ENCODE assay signal across 9 cellular contexts in the genomic region with DNA sequence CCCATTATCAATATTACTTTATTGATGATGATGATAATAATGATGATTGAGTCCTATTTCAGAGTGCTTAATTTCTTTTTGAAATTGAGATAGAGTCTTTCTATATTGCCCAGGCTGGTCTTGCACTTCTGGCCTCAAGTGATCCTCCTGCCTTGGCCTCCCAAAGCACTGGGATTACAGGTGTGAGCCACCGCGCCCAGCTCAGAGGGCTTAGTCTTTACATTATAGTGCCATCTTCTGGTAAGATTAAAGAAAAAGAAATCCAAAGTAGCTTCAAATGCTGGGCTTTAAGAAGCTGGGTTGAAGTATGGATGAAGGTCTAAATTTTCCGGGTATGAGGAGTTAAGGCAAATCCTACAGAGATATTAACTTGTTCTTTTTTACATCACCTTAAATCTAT. TPM values are rescaled to one million over a fixed set of nuclear protein-coding genes. Genes with fewer than 3 reads are reported as not detected.
A peak's percentile ranks its signal among the peaks of the same experiment; 100 is the strongest.
DNase-seq lines count a peak whose midpoint lies in the region; TF ChIP-seq lines count a peak whose summit lies in the region.
"Had no signal": no experiment of that assay in that cellular context is flagged by ENCODE, and none has a peak within 500 bp of the region (broad histone marks: within the 10 kb centered on the region; RNA-seq: fewer than 3 reads in every experiment).

No MANE protein-coding gene starts in this region.

- H3K27me3 ChIP-seq in mesenchymal stem cell (ENCODE audit: control insufficient read depth in 1 of 2, insufficient read depth in 1 of 2, low read length in 2 of 2) (peaks cover 0 to 4% of the 10 kb centered on the region in 2 experiments), neuronal stem cell (ENCODE audit: control insufficient read depth in 3 of 3, insufficient read depth in 3 of 3, low read depth in 1 of 3, low read length in 3 of 3) (peaks cover 0 to 12% (median 0%) of the 10 kb centered on the region in 3 experiments)

- no peak overlapping the region for H3K18ac ChIP-seq in mesenchymal stem cell (ENCODE audit: low read depth in 1 of 2, low read length in 2 of 2)
- no peak overlapping the region for H3K18ac ChIP-seq in neuronal stem cell (ENCODE audit: low read length)

- TF ChIP-seq CTCF in mesothelial cell of epicardium (IDR thresholded peaks at IDR 0.05; ENCODE audit: unreplicated experiment), result no peak

- H3K9me3 ChIP-seq in mesenchymal stem cell (ENCODE audit: control insufficient read depth, low read length) (no peaks in the 10 kb centered on the region), neuronal stem cell (replicated peaks in 1 of 2; ENCODE audit: control insufficient read depth in 2 of 2, insufficient read depth in 1 of 2, low read depth in 1 of 2, low read length in 2 of 2) (no peaks in the 10 kb centered on the region)

- no peak overlapping the region for H3K4me3 ChIP-seq in mesenchymal stem cell (ENCODE audit: insufficient read depth in 1 of 2, low read depth in 1 of 2, low read length in 2 of 2)
- H3K4me3 ChIP-seq in neuronal stem cell (ENCODE audit: low read length in 2 of 2), result no peak overlapping the region

- H3K36me3 ChIP-seq in mesenchymal stem cell (ENCODE audit: control insufficient read depth in 1 of 2, insufficient read depth in 2 of 2, low read depth in 1 of 2, low read length in 2 of 2) (no peaks in the 10 kb centered on the region), neuronal stem cell (replicated peaks in 1 of 2; ENCODE audit: control insufficient read depth in 2 of 2, insufficient read depth in 2 of 2, low read length in 2 of 2) (no peaks in the 10 kb centered on the region)

- WGBS in mesenchymal stem cell, result 58% methylated on average over 2 of the region's 3 CpGs
- no CpG with 5 or more reads among the region's 3 CpGs for WGBS in neuronal stem cell (ENCODE audit: extremely low coverage in 2 of 2, insufficient read length in 2 of 2, insufficient replicate concordance in 1 of 2), 2 donors

- H3K4me1 Mint-ChIP-seq in activated CD4-positive, alpha-beta memory T cell treated with anti-CD3 and anti-CD28 coated beads for 36 hours (ENCODE audit: low read depth), result peaks cover 14% of the 10 kb centered on the region
- H3K4me1 Mint-ChIP-seq in mesothelial cell of epicardium, result peaks cover 11% of the 10 kb centered on the region

- H3K36me3 Mint-ChIP-seq in activated CD4-positive, alpha-beta memory T cell treated with anti-CD3 and anti-CD28 coated beads for 36 hours, result no peaks in the 10 kb centered on the region
- no peaks in the 10 kb centered on the region for H3K36me3 Mint-ChIP-seq in mesothelial cell of epicardium

- H3K9me3 Mint-ChIP-seq in activated CD4-positive, alpha-beta memory T cell treated with anti-CD3 and anti-CD28 coated beads for 36 hours, result no peaks in the 10 kb centered on the region
- H3K9me3 Mint-ChIP-seq in mesothelial cell of epicardium, result no peaks in the 10 kb centered on the region
- H3K9me3 Mint-ChIP-seq: T-helper 1 cell treated with Interleukin-12 subunit alpha and Interleukin-12 subunit beta and Interleukin-4 antibody, amounts not matched to agents 30 μg/mL and 1 μg/mL, for 36 hours had no signal

- no peak overlapping the region for H3K4ac ChIP-seq in mesenchymal stem cell (ENCODE audit: low read depth in 1 of 2, low read length in 2 of 2)
- no peak overlapping the region for H3K4ac ChIP-seq in neuronal stem cell (ENCODE audit: low read length)

- POLR2A ChIA-PET in activated CD4-positive, alpha-beta memory T cell treated with anti-CD3 and anti-CD28 coated beads for 36 hours (lab: Charles Lee), result interaction anchor here (1.5 kb wide), 1 partner anchor 112 kb away, joined by 12 read pairs; no protein-coding TSS in a partner anchor

- H3K79me1 ChIP-seq in mesenchymal stem cell (replicated peaks; ENCODE audit: low read length, poor library complexity, severe bottlenecking) (no peaks in the 10 kb centered on the region), neuronal stem cell (ENCODE audit: low read depth, low read length) (no peaks in the 10 kb centered on the region)

- H2AK5ac ChIP-seq in mesenchymal stem cell (ENCODE audit: low read length, severe bottlenecking) (no peak overlapping the region), neuronal stem cell (ENCODE audit: low read depth, low read length) (no peak overlapping the region)

- H4K8ac ChIP-seq in mesenchymal stem cell (ENCODE audit: low read length), result no peak overlapping the region
- no peak overlapping the region for H4K8ac ChIP-seq in neuronal stem cell (ENCODE audit: low read depth, low read length)

- no peak overlapping the region for H3K9ac ChIP-seq in mesenchymal stem cell (ENCODE audit: low read length)
- no peak overlapping the region for H3K9ac ChIP-seq in neuronal stem cell (ENCODE audit: low read depth, low read length, poor library complexity)

- H2BK15ac ChIP-seq in mesenchymal stem cell (ENCODE audit: low read depth, poor library complexity, severe bottlenecking) (no peak overlapping the region), neuronal stem cell (ENCODE audit: low read length) (no peak overlapping the region)

- intact Hi-C loops in activated CD4-positive, alpha-beta memory T cell treated with anti-CD3 and anti-CD28 coated beads for 36 hours (cut with micrococcal nuclease), result loop anchor here (1.0 kb wide), 1 partner anchor 112 kb away; no protein-coding TSS in a partner anchor

- no peak overlapping the region for H2BK120ac ChIP-seq in mesenchymal stem cell (ENCODE audit: low read depth, low read length)
- H2BK120ac ChIP-seq in neuronal stem cell (ENCODE audit: low read depth, low read length), result no peak overlapping the region

- H2BK5ac ChIP-seq in mesenchymal stem cell (ENCODE audit: low read depth, low read length, poor library complexity, severe bottlenecking) (no peak overlapping the region), neuronal stem cell (ENCODE audit: low read length) (no peak overlapping the region)

- H2AFZ ChIP-seq in mesenchymal stem cell (ENCODE audit: low read depth, low read length) (no peak overlapping the region), neuronal stem cell (ENCODE audit: low read length) (no peak overlapping the region)

- H3K14ac ChIP-seq in mesenchymal stem cell (ENCODE audit: low read length in 2 of 2) (no peak overlapping the region), neuronal stem cell (ENCODE audit: low read length) (no peak overlapping the region)

- DNase-seq in NCI-H2029 treated with DMSO at 0.1 percent for 48 hours (lab: John Stamatoyannopoulos, UW) (peak; percentile 8), NCI-H2029 (lab: John Stamatoyannopoulos, UW) (no peak), NAMALWA (ENCODE audit: low spot score) (peak; percentile 53), mesenchymal stem cell (peak; percentile 13), NCI-H774 (lab: John Stamatoyannopoulos, UW) (no peak), mesothelial cell of epicardium (ENCODE audit: low spot score in 2 of 2, unreplicated experiment in 2 of 2) (no peak), neuronal stem cell (ENCODE audit: low spot score) (no peak)
- peak; percentile 43 for DNase-seq in activated CD4-positive, alpha-beta memory T cell treated with anti-CD3 and anti-CD28 coated beads for 36 hours

- H4K91ac ChIP-seq in mesenchymal stem cell (ENCODE audit: low read length) (no peak overlapping the region), neuronal stem cell (ENCODE audit: low read depth, low read length, poor library complexity) (no peak overlapping the region)

- no peak overlapping the region for H3K27ac ChIP-seq in mesenchymal stem cell (ENCODE audit: low read length, poor library complexity, severe bottlenecking)
- no peak overlapping the region for H3K27ac ChIP-seq in neuronal stem cell (replicated peaks; ENCODE audit: low read length)

- H3K4me1 ChIP-seq in mesenchymal stem cell (ENCODE audit: control insufficient read depth, insufficient read depth, low read depth, low read length), result peaks cover 2% of the 10 kb centered on the region
- no peaks in the 10 kb centered on the region for H3K4me1 ChIP-seq in neuronal stem cell (ENCODE audit: control insufficient read depth in 2 of 2, insufficient read depth in 1 of 2, low read depth in 1 of 2, low read length in 2 of 2)

- no peak overlapping the region for H2BK12ac ChIP-seq in mesenchymal stem cell (ENCODE audit: low read length in 2 of 2)
- no peak overlapping the region for H2BK12ac ChIP-seq in neuronal stem cell (ENCODE audit: low read length)

- H3K23ac ChIP-seq in mesenchymal stem cell (ENCODE audit: low read length in 2 of 2) (no peak overlapping the region), neuronal stem cell (ENCODE audit: low read depth, low read length, poor library complexity) (no peak overlapping the region)

- H3K4me3 Mint-ChIP-seq in activated CD4-positive, alpha-beta memory T cell treated with anti-CD3 and anti-CD28 coated beads for 36 hours, result no peak overlapping the region
- H3K4me3 Mint-ChIP-seq in mesothelial cell of epicardium, result no peak overlapping the region
- H3K4me3 Mint-ChIP-seq: T-helper 1 cell treated with Interleukin-12 subunit alpha and Interleukin-12 subunit beta and Interleukin-4 antibody, amounts not matched to agents 30 μg/mL and 1 μg/mL, for 36 hours had no signal

- H3K4me2 ChIP-seq in mesenchymal stem cell (ENCODE audit: low read length, poor library complexity, severe bottlenecking) (no peak overlapping the region), neuronal stem cell (ENCODE audit: insufficient read depth, low read length, poor library complexity, severe bottlenecking) (no peak overlapping the region)

- no peaks in the 10 kb centered on the region for H3K27me3 Mint-ChIP-seq in activated CD4-positive, alpha-beta memory T cell treated with anti-CD3 and anti-CD28 coated beads for 36 hours
- peaks cover 29% of the 10 kb centered on the region for H3K27me3 Mint-ChIP-seq in mesothelial cell of epicardium (ENCODE audit: low read depth)

- H3K27ac Mint-ChIP-seq in activated CD4-positive, alpha-beta memory T cell treated with anti-CD3 and anti-CD28 coated beads for 36 hours, result no peak overlapping the region
- H3K27ac Mint-ChIP-seq in mesothelial cell of epicardium, result no peak overlapping the region
- H3K27ac Mint-ChIP-seq: T-helper 1 cell treated with Interleukin-12 subunit alpha and Interleukin-12 subunit beta and Interleukin-4 antibody, amounts not matched to agents 30 μg/mL and 1 μg/mL, for 36 hours had no signal

- CTCF ChIA-PET in activated CD4-positive, alpha-beta memory T cell treated with anti-CD3 and anti-CD28 coated beads for 36 hours (lab: Charles Lee), result interaction anchor here (0.6 to 12.0 kb wide), 22 partner anchors 9 to 206 kb away, joined by 3 to 565 read pairs (median 4); partner anchors contain the start of genes CLEC17A and NDUFB7

RNA-seq across cellular contexts. Expression of gene ZNF333, which starts 3.4 kb away (rescaled TPM):
- 10 to 100 TPM; 16.7 to 18.0 TPM for total RNA-seq in activated CD4-positive, alpha-beta memory T cell treated with anti-CD3 and anti-CD28 coated beads for 36 hours
- 5.9 TPM for polyA plus RNA-seq in mesenchymal stem cell (2013, experiment 1 of 2)
- polyA plus RNA-seq in mesenchymal stem cell (2013, experiment 2 of 2), result 5.6 TPM
- 29.6 to 34.1 TPM (median 33.6 TPM) in 3 replicates for total RNA-seq in mesothelial cell of epicardium
- 9.8 TPM for polyA plus RNA-seq in neuronal stem cell (2013, experiment 1 of 2)
- 8.9 TPM for polyA plus RNA-seq in neuronal stem cell (2013, experiment 2 of 2)

RNA-seq across cellular contexts. Expression of gene ADGRE3, which starts 11.8 kb away (rescaled TPM):
- not detected for total RNA-seq in activated CD4-positive, alpha-beta memory T cell treated with anti-CD3 and anti-CD28 coated beads for 36 hours
- polyA plus RNA-seq in mesenchymal stem cell (2013, experiment 1 of 2), result not detected
- polyA plus RNA-seq in mesenchymal stem cell (2013, experiment 2 of 2), result not detected
- total RNA-seq in mesothelial cell of epicardium, result not detected in 3 replicates
- not detected for polyA plus RNA-seq in neuronal stem cell (2013, experiment 1 of 2)
- polyA plus RNA-seq in neuronal stem cell (2013, experiment 2 of 2), result not detected

Comparison
In these comparisons a context has a peak if more than half of its experiments do, and no peak if none do; other contexts are left out.
1. DNase-seq: peak in NCI-H2029 treated with DMSO at 0.1 percent for 48 hours (single experiment), NAMALWA (single experiment), activated CD4-positive, alpha-beta memory T cell treated with anti-CD3 and anti-CD28 coated beads for 36 hours (single experiment) and mesenchymal stem cell (single experiment); none in NCI-H2029 (single experiment), NCI-H774 (single experiment), mesothelial cell of epicardium (0 of 2) and neuronal stem cell (single experiment).